ENCODE assay signal across 20 cellular contexts in genomic region chr4:111605111-111605510, GRCh38.
DNase-seq lines count a peak whose midpoint lies in the region; TF ChIP-seq lines count a peak whose summit lies in the region.
"Had no signal": no experiment of that assay in that cellular context is flagged by ENCODE, and none has a peak within 500 bp of the region (broad histone marks: within the 10 kb centered on the region; RNA-seq: fewer than 3 reads in every experiment).

No MANE protein-coding gene starts in this region.

- in situ Hi-C loops in mammary epithelial cell (cut with MboI; ENCODE audit: low sequenced_read_pairs in 2 of 2) (no loop called here), GM13977 (cut with MboI; ENCODE audit: low pct_unique_long_range_greater_than_20kb, low sequenced_read_pairs, unreplicated experiment) (no loop called here)

- no peak overlapping the region for H4K8ac ChIP-seq in mesenchymal stem cell (ENCODE audit: low read length)

- no peak overlapping the region for H2BK15ac ChIP-seq in mesenchymal stem cell (ENCODE audit: low read depth, poor library complexity, severe bottlenecking)

- H3K27me3 ChIP-seq in mammary epithelial cell (ENCODE audit: insufficient read depth, low read length) (no peaks in the 10 kb centered on the region), breast epithelium (no peaks in the 10 kb centered on the region), smooth muscle cell (ENCODE audit: low read depth) (no peaks in the 10 kb centered on the region), mesenchymal stem cell (ENCODE audit: control insufficient read depth in 1 of 2, insufficient read depth in 1 of 2, low read length in 2 of 2) (no peaks in the 10 kb centered on the region)
- H3K27me3 ChIP-seq: BE2C; BLaER1 treated with 17β-estradiol and CSF1 and Interleukin-3, amounts not matched to agents 10 nM and 100 nM had no signal

- WGBS in mammary epithelial cell (ENCODE audit: low coverage, missing lambda C conversion rate), result 0% methylated on average over 1 of the region's 1 CpG
- 68% methylated on average over 1 of the region's 1 CpG for WGBS in smooth muscle cell (ENCODE audit: low lambda C conversion rate)
- WGBS in mesenchymal stem cell, result 40% methylated on average over 1 of the region's 1 CpG

- dilution Hi-C loops in mammary epithelial cell (cut with HindIII; ENCODE audit: low sequenced_read_pairs), result no loop called here

- H3K4me1 ChIP-seq in mammary epithelial cell (ENCODE audit: insufficient read depth, low read length) (no peaks in the 10 kb centered on the region), breast epithelium (no peaks in the 10 kb centered on the region), smooth muscle cell (ENCODE audit: low read depth) (no peaks in the 10 kb centered on the region), mesenchymal stem cell (ENCODE audit: control insufficient read depth, insufficient read depth, low read depth, low read length) (no peaks in the 10 kb centered on the region)
- H3K4me1 ChIP-seq: BE2C; BLaER1 treated with 17β-estradiol and CSF1 and Interleukin-3, amounts not matched to agents 10 nM and 100 nM had no signal

- H4K20me1 ChIP-seq in mammary epithelial cell (ENCODE audit: insufficient read depth, low read length) (no peaks in the 10 kb centered on the region), smooth muscle cell (ENCODE audit: low read depth) (no peaks in the 10 kb centered on the region)
- H4K20me1 ChIP-seq: BLaER1 treated with 17β-estradiol and CSF1 and Interleukin-3, amounts not matched to agents 10 nM and 100 nM had no signal

- CTCF ChIA-PET in mammary epithelial cell (lab: Charles Lee; ENCODE audit: low non-redundant PET), result no interaction called here

- H3K18ac ChIP-seq in mesenchymal stem cell (ENCODE audit: low read depth in 1 of 2, low read length in 2 of 2), result no peak overlapping the region

- H3K4ac ChIP-seq in mesenchymal stem cell (ENCODE audit: low read depth in 1 of 2, low read length in 2 of 2), result no peak overlapping the region

- H2BK120ac ChIP-seq in mesenchymal stem cell (ENCODE audit: low read depth, low read length), result no peak overlapping the region

- H2AFZ ChIP-seq in mammary epithelial cell (ENCODE audit: low read depth, low read length) (no peak overlapping the region), smooth muscle cell (ENCODE audit: low read depth) (peak overlapping the region; percentile 14), mesenchymal stem cell (ENCODE audit: low read depth, low read length) (no peak overlapping the region)

- H2BK5ac ChIP-seq in mesenchymal stem cell (ENCODE audit: low read depth, low read length, poor library complexity, severe bottlenecking), result no peak overlapping the region

- no peak overlapping the region for H2BK12ac ChIP-seq in mesenchymal stem cell (ENCODE audit: low read length in 2 of 2)

- H3K14ac ChIP-seq in mesenchymal stem cell (ENCODE audit: low read length in 2 of 2), result no peak overlapping the region

- no peaks in the 10 kb centered on the region for H3F3A ChIP-seq in smooth muscle cell (ENCODE audit: low read depth)

- no peaks in the 10 kb centered on the region for H3K79me1 ChIP-seq in mesenchymal stem cell (replicated peaks; ENCODE audit: low read length, poor library complexity, severe bottlenecking)

- DNase-seq in mammary epithelial cell (peak; percentile 14), breast epithelium (ENCODE audit: low spot score in 2 of 2) (no peak), SK-N-MC (ENCODE audit: low read depth, low spot score) (no peak), epithelial cell of prostate (ENCODE audit: low read depth, low spot score) (peak; percentile 14), smooth muscle cell (lab: John Stamatoyannopoulos, UW; ENCODE audit: unreplicated experiment) (no peak), GM13977 (ENCODE audit: low spot score) (no peak), SIG-M5 treated with dmso at 0.1 percent for 504 hours (lab: John Stamatoyannopoulos, UW; ENCODE audit: unreplicated experiment) (no peak), mesenchymal stem cell (no peak)
- DNase-seq: AML-193; BE2C; CD4-positive, alpha-beta T cell; CD8-positive, alpha-beta memory T cell; DMS 273 treated with DMSO at 0.1 percent for 48 hours; DMS79; EL; GF-D8; H7; HCEC 1CT had no signal

- H3K27ac ChIP-seq in mammary epithelial cell (ENCODE audit: insufficient read depth, low read depth, low read length), result no peak overlapping the region
- H3K27ac ChIP-seq in breast epithelium, result no peak overlapping the region
- peak overlapping the region; percentile 26 for H3K27ac ChIP-seq in SK-N-MC
- no peak overlapping the region for H3K27ac ChIP-seq in epithelial cell of prostate
- no peak overlapping the region for H3K27ac ChIP-seq in smooth muscle cell (ENCODE audit: low read depth)
- H3K27ac ChIP-seq in mesenchymal stem cell (ENCODE audit: low read length, poor library complexity, severe bottlenecking), result no peak overlapping the region
- H3K27ac ChIP-seq: 22Rv1; BLaER1 treated with 17β-estradiol and CSF1 and Interleukin-3, amounts not matched to agents 10 nM and 100 nM had no signal

- H3K9me3 ChIP-seq in mammary epithelial cell (replicated peaks; ENCODE audit: insufficient read depth, low read length) (no peaks in the 10 kb centered on the region), breast epithelium (no peaks in the 10 kb centered on the region), SK-N-MC (ENCODE audit: low read depth, low read length) (no peaks in the 10 kb centered on the region), smooth muscle cell (replicated peaks; ENCODE audit: low read depth) (no peaks in the 10 kb centered on the region), mesenchymal stem cell (ENCODE audit: control insufficient read depth, low read length) (no peaks in the 10 kb centered on the region)
- H3K9me3 ChIP-seq: BE2C; BLaER1 treated with 17β-estradiol and CSF1 and Interleukin-3, amounts not matched to agents 10 nM and 100 nM had no signal

- no peak overlapping the region for H2AK5ac ChIP-seq in mesenchymal stem cell (ENCODE audit: low read length, severe bottlenecking)

- H3K4me3 ChIP-seq in mammary epithelial cell (replicated peaks in 1 of 3; ENCODE audit: insufficient read depth in 1 of 3, low read depth in 2 of 3, low read length in 3 of 3) (peak overlapping the region in 1 of 3 experiments; percentile 7), breast epithelium (no peak overlapping the region), SK-N-MC (no peak overlapping the region), smooth muscle cell (no peak overlapping the region), mesenchymal stem cell (ENCODE audit: insufficient read depth in 1 of 2, low read depth in 1 of 2, low read length in 2 of 2) (no peak overlapping the region)
- H3K4me3 ChIP-seq: BLaER1 treated with 17β-estradiol and CSF1 and Interleukin-3, amounts not matched to agents 10 nM and 100 nM had no signal

- no peaks in the 10 kb centered on the region for H3K36me3 ChIP-seq in mammary epithelial cell (ENCODE audit: insufficient read depth, low read length)
- no peaks in the 10 kb centered on the region for H3K36me3 ChIP-seq in breast epithelium
- no peaks in the 10 kb centered on the region for H3K36me3 ChIP-seq in SK-N-MC (ENCODE audit: insufficient read depth, low read length)
- no peaks in the 10 kb centered on the region for H3K36me3 ChIP-seq in smooth muscle cell (ENCODE audit: low read depth)
- H3K36me3 ChIP-seq in mesenchymal stem cell (ENCODE audit: control insufficient read depth in 1 of 2, insufficient read depth in 2 of 2, low read depth in 1 of 2, low read length in 2 of 2), result no peaks in the 10 kb centered on the region
- H3K36me3 ChIP-seq: BE2C; BLaER1 treated with 17β-estradiol and CSF1 and Interleukin-3, amounts not matched to agents 10 nM and 100 nM had no signal

- intact Hi-C loops in mammary epithelial cell (cut with micrococcal nuclease) (no loop called here), breast epithelium (cut with DNase I; ENCODE audit: low total_unique reads) (no loop called here)

- no peak for TF ChIP-seq POLR2A in breast epithelium (IDR thresholded peaks at IDR 0.05)

- H3K9ac ChIP-seq in mammary epithelial cell (ENCODE audit: insufficient read depth, low read length) (no peak overlapping the region), SK-N-MC (ENCODE audit: insufficient read length) (no peak overlapping the region), smooth muscle cell (ENCODE audit: low read depth) (no peak overlapping the region), mesenchymal stem cell (ENCODE audit: low read length) (no peak overlapping the region)
- H3K9ac ChIP-seq: BLaER1 treated with 17β-estradiol and CSF1 and Interleukin-3, amounts not matched to agents 10 nM and 100 nM had no signal

- no peak overlapping the region for H4K91ac ChIP-seq in mesenchymal stem cell (ENCODE audit: low read length)

- H3K79me2 ChIP-seq in mammary epithelial cell (ENCODE audit: insufficient read depth, low read length) (no peaks in the 10 kb centered on the region), smooth muscle cell (ENCODE audit: low read depth) (no peaks in the 10 kb centered on the region)

- TF ChIP-seq CTCF in mammary epithelial cell (conservative IDR thresholded peaks at IDR 0.05 in 1 of 2, IDR thresholded peaks at IDR 0.05 in 1 of 2; ENCODE audit: extremely low read depth in 1 of 2, insufficient read depth in 1 of 2, low read depth in 1 of 2, low read length in 2 of 2) (no peak), breast epithelium (IDR thresholded peaks at IDR 0.05) (no peak), smooth muscle cell (IDR thresholded peaks at IDR 0.05; ENCODE audit: borderline replicate concordance, insufficient read depth, poor library complexity, severe bottlenecking) (no peak), GM13977 (IDR thresholded peaks at IDR 0.05; ENCODE audit: extremely low read depth, insufficient read depth, missing control alignments) (no peak)

- no peak overlapping the region for H3K23ac ChIP-seq in mesenchymal stem cell (ENCODE audit: low read length in 2 of 2)

- no TSS peak for BruUV-seq in mammary epithelial cell (replicated peaks; lab: Mats Ljungman, UMichigan)

- H3K4me2 ChIP-seq in mammary epithelial cell (ENCODE audit: insufficient read depth, low read depth, low read length) (peak overlapping the region; percentile 49), smooth muscle cell (no peak overlapping the region), mesenchymal stem cell (ENCODE audit: low read length, poor library complexity, severe bottlenecking) (no peak overlapping the region)
- H3K4me2 ChIP-seq: BLaER1 treated with 17β-estradiol and CSF1 and Interleukin-3, amounts not matched to agents 10 nM and 100 nM had no signal

Comparison
In these comparisons a context has a peak if more than half of its experiments do, and no peak if none do; other contexts are left out.
1. DNase-seq: peak in mammary epithelial cell (single experiment) and epithelial cell of prostate (single experiment); none in breast epithelium (0 of 2), SK-N-MC (single experiment), smooth muscle cell (single experiment), GM13977 (single experiment), SIG-M5 treated with dmso at 0.1 percent for 504 hours (single experiment) and mesenchymal stem cell (single experiment).